8 cellular contexts compared by ENCODE assay signal in genomic region chr6:32255212-32256153, GRCh38. TPM values are rescaled to one million over a fixed set of nuclear protein-coding genes. Genes with fewer than 3 reads are reported as not detected.
A peak's percentile ranks its signal among the peaks of the same experiment; 100 is the strongest.
DNase-seq lines count a peak whose midpoint lies in the region; ATAC-seq and TF ChIP-seq lines count a peak whose summit lies in the region.

No MANE protein-coding gene starts in this region.

- no peaks in the 10 kb centered on the region for H3K9me3 Mint-ChIP-seq in stimulated activated naive CD8-positive, alpha-beta T cell treated with anti-CD3 and anti-CD28 coated beads, Interleukin-15, amount 100 ng/mL, for 72 hours

- ATAC-seq in GM21529 (IDR thresholded peaks at IDR 0.05; ENCODE audit: unreplicated experiment): peak; percentile 62
- ATAC-seq in Panc1: peak; percentile 99
- peak; percentile 97 for ATAC-seq in foreskin keratinocyte
- peak; percentile 92 for ATAC-seq in stimulated activated naive CD8-positive, alpha-beta T cell treated with anti-CD3 and anti-CD28 coated beads, Interleukin-15, amount 100 ng/mL, for 72 hours

- H2AFZ ChIP-seq in neuron (ENCODE audit: low read depth, low read length): no peak overlapping the region

- H3K36me3 ChIP-seq in Panc1 (ENCODE audit: control insufficient read depth, insufficient read depth, low read length): no peaks in the 10 kb centered on the region
- no peaks in the 10 kb centered on the region for H3K36me3 ChIP-seq in neuron (ENCODE audit: insufficient read depth, low read length)

- peaks cover 8% of the 10 kb centered on the region for H3K4me1 ChIP-seq in Panc1 (ENCODE audit: control insufficient read depth, insufficient read depth, low read length)
- H3K4me1 ChIP-seq in foreskin keratinocyte: no peaks in the 10 kb centered on the region
- no peaks in the 10 kb centered on the region for H3K4me1 ChIP-seq in neuron (ENCODE audit: insufficient read depth, low read length)

- H3K27me3 ChIP-seq in Panc1 (ENCODE audit: control insufficient read depth, insufficient read depth, low read length) (no peaks in the 10 kb centered on the region), foreskin keratinocyte (peaks cover 3% of the 10 kb centered on the region), neuron (ENCODE audit: insufficient read depth, low read length) (peaks cover 2% of the 10 kb centered on the region)

- DNase-seq in AG10803 (ENCODE audit: low read depth) (peak; percentile 91), Panc1 (ENCODE audit: low read depth, low spot score) (peak; percentile 63), foreskin keratinocyte (peak; percentile 66 to 83), NCI-H1694 treated with DMSO at 0.1 percent for 48 hours (lab: John Stamatoyannopoulos, UW) (no peak)
- peak; percentile 85 for DNase-seq in activated effector memory CD4-positive, alpha-beta T cell treated with anti-CD3 and anti-CD28 coated beads, Interleukin-2, amount 50 U/mL, for 16 hours
- peak; percentile 57 to 80 for DNase-seq in stimulated activated naive CD8-positive, alpha-beta T cell treated with anti-CD3 and anti-CD28 coated beads, Interleukin-15, amount 100 ng/mL, for 72 hours

- intact Hi-C loops in Panc1 (cut with micrococcal nuclease; ENCODE audit: unreplicated experiment): no loop called here

- peak overlapping the region; percentile 30 to 75 for H3K27ac Mint-ChIP-seq in stimulated activated naive CD8-positive, alpha-beta T cell treated with anti-CD3 and anti-CD28 coated beads, Interleukin-15, amount 100 ng/mL, for 72 hours

- CTCF ChIA-PET in Panc1 (lab: Charles Lee): interaction anchor here (0.6 to 1.9 kb wide), 3 partner anchors 8 to 531 kb away, joined by 3 to 10 read pairs (median 3); no protein-coding TSS in a partner anchor

- in situ Hi-C loops in Panc1 (cut with HindIII; ENCODE audit: low pct_unique_long_range_greater_than_20kb, low sequenced_read_pairs): no loop called here

- POLR2A ChIA-PET in Panc1 (lab: Charles Lee): interaction anchor here (0.5 to 0.6 kb wide), 2 partner anchors 15 to 32 kb away, joined by 3 read pairs; no protein-coding TSS in a partner anchor

- H3K4me3 Mint-ChIP-seq in stimulated activated naive CD8-positive, alpha-beta T cell treated with anti-CD3 and anti-CD28 coated beads, Interleukin-15, amount 100 ng/mL, for 72 hours: peak overlapping the region; percentile 56 to 69

- BruUV-seq in Panc1 (replicated peaks; lab: Mats Ljungman, UMichigan): TSS peak; percentile 76

- H3K4me1 Mint-ChIP-seq in stimulated activated naive CD8-positive, alpha-beta T cell treated with anti-CD3 and anti-CD28 coated beads, Interleukin-15, amount 100 ng/mL, for 72 hours: peaks cover 29% of the 10 kb centered on the region

- H3K9me3 ChIP-seq in Panc1 (ENCODE audit: control insufficient read depth, insufficient read depth, low read depth, low read length): no peaks in the 10 kb centered on the region
- H3K9me3 ChIP-seq in neuron (ENCODE audit: low read length): no peaks in the 10 kb centered on the region

- TF ChIP-seq CTCF in AG10803 (conservative IDR thresholded peaks at IDR 0.05; ENCODE audit: low read length) (peak; percentile 74), Panc1 (IDR thresholded peaks at IDR 0.05) (peak; percentile 83), foreskin keratinocyte (conservative IDR thresholded peaks at IDR 0.05) (peak; percentile 76)

- H3K4me3 ChIP-seq in AG10803 (ENCODE audit: low read length): peak overlapping the region; percentile 56
- H3K4me3 ChIP-seq in Panc1 (ENCODE audit: low read depth in 2 of 2, low read length in 2 of 2): peak overlapping the region; percentile 47 to 61
- peak overlapping the region; percentile 1 for H3K4me3 ChIP-seq in neuron (ENCODE audit: low read length)

- H3K27ac ChIP-seq in Panc1 (ENCODE audit: low read length) (peak overlapping the region; percentile 98), foreskin keratinocyte (no peak overlapping the region)

- peaks cover 11% of the 10 kb centered on the region for H3K27me3 Mint-ChIP-seq in stimulated activated naive CD8-positive, alpha-beta T cell treated with anti-CD3 and anti-CD28 coated beads, Interleukin-15, amount 100 ng/mL, for 72 hours

RNA-seq across cellular contexts. Expression of gene NOTCH4, which starts 31.6 kb away (rescaled TPM):
- 2.0 TPM for total RNA-seq in Panc1 (2021; ENCODE audit: unreplicated experiment)
- 2.0 TPM for polyA plus RNA-seq in Panc1 (2012; ENCODE audit: insufficient read length)
- 0.31 and 0.32 TPM in 2 replicates for total RNA-seq in foreskin keratinocyte
- polyA plus RNA-seq in foreskin keratinocyte: 0.18 and 0.21 TPM in 2 replicates

Comparison
In these comparisons a context has a peak if more than half of its experiments do, and no peak if none do; other contexts are left out.
1. H3K4me3 ChIP-seq: peak in every context shown above with its lines; median percentile 56 in AG10803; 54 in Panc1; 1 in neuron.